In the genomic region with DNA sequence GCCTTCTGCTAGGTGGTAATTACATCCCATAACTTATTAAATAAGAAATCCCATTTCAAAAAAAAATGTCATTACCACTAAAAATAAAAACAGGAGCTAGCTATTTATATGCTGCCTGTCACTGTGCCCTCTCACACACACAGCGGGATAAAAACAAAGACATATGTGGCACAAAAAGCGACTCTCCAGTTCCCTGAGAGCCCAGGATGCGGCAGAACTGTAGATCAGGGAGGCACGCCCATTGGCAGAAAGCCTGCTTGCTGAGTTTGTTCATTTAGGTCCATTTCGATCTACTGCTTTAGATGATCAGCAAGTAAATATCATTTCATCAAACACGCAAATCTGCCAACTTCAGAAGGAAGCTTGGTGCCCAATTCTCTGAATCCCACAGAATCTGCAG, we compare ENCODE assay signal across 13 cellular contexts.
"Had no signal": no experiment of that assay in that cellular context is flagged by ENCODE, and none has a peak within 500 bp of the region (broad histone marks: within the 10 kb centered on the region; RNA-seq: fewer than 3 reads in every experiment).

No MANE protein-coding gene starts in this region.

- H3K4me3 Mint-ChIP-seq: activated naive CD4-positive, alpha-beta T cell treated with anti-CD3 and anti-CD28 coated beads for 36 hours; neural crest cell had no signal

- H3K27ac Mint-ChIP-seq: activated naive CD4-positive, alpha-beta T cell treated with anti-CD3 and anti-CD28 coated beads for 36 hours; activated T-helper 2 cell treated with anti-CD3 and anti-CD28 coated beads, Interferon-gamma antibody, Interleukin-2, Interleukin-4, amounts not matched to agents 10 μg/mL and 5 μg/mL and 100 μg/mL, durations not matched to agents 14 hours and 24 hours and 36 hours had no signal

- DNase-seq: activated naive CD4-positive, alpha-beta T cell treated with anti-CD3 and anti-CD28 coated beads for 36 hours; heart right ventricle; left colon; midbrain; ovary; stimulated activated CD4-positive, alpha-beta T cell treated with anti-CD3 and anti-CD28 coated beads, Interleukin-12 subunit alpha, Interleukin-12 subunit beta, amount 100 ng/mL, for 4 hours; stimulated activated CD4-positive, alpha-beta T cell treated with anti-CD3 and anti-CD28 coated beads, Interleukin-2, amount 100 ng/mL, for 24 hours; stomach; testis; upper lobe of left lung had no signal

- ATAC-seq: gastroesophageal sphincter, heart right ventricle, left colon had no signal
